Comparison of ENCODE assay signal across 1 cellular context in the genomic region with DNA sequence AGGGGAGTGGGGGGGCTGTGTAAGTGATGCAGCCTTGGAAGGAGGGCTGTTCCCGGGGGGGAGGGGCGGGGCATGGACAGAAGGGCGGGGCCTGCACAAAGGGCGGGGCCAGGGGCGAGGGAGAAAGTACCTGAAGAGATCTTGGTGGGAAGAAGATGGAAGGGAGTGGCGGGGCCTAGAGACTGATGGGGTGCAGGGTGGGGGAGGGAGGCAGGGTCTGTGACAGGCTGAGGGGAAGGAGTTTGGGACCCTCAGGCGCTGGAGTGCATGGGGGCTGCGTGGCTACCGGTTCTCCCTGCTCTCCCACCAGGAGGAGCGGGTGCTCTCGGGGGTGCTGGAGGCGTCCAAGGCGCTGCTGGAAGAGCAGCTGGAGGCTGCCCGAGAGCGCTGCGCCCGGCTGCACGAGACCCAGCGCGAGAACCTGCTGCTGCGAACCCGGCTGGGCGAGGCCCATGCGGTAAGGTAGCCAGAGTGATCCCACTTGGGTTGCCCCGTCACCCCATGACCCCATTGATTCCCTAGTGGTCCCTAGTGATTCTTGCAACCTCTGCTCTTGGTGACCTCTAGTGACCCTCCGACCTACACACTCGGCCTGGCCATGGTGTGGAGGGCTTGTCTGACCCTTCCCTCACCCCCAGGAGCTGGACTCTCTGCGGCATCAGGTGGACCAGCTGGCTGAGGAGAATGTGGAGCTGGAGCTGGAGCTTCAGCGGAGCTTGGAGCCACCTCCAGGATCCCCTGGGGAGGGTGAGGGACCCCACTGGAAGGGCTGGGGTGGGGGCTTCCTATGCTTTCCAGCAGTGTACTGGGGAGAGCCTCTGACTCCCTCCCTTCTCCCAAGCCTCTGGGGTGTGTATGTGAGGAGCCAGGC.
TF ChIP-seq lines count a peak whose summit lies in the region.

No MANE protein-coding gene starts in this region.

TF ChIP-seq in K562, 482 proteins besides CTCF, POLR2A, EP300 and RAD21:
- TF ChIP-seq ZNF444 (CRISPR knock-in tag; IDR thresholded peaks at IDR 0.05) (no peak), VEZF1 (CRISPR knock-in tag; IDR thresholded peaks at IDR 0.05) (peak; percentile 60; the same call in 1 of the 2 replicates), ZNF740 (CRISPR knock-in tag; IDR thresholded peaks at IDR 0.05) (peak; percentile 74), ZNF740 (tag; IDR thresholded peaks at IDR 0.05) (no peak), TBL1XR1 (IDR thresholded peaks at IDR 0.05; ENCODE audit: low read length in 2 of 2) (no peak), BHLHE40 (IDR thresholded peaks at IDR 0.05; ENCODE audit: low read length) (0 out of 2 replicates have a peak, but pooled peaks have one; percentile 8)
- TF ChIP-seq, protein P1, sequence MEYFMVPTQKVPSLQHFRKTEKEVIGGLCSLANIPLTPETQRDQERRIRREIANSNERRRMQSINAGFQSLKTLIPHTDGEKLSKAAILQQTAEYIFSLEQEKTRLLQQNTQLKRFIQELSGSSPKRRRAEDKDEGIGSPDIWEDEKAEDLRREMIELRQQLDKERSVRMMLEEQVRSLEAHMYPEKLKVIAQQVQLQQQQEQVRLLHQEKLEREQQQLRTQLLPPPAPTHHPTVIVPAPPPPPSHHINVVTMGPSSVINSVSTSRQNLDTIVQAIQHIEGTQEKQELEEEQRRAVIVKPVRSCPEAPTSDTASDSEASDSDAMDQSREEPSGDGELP (CRISPR knock-in tag; IDR thresholded peaks at IDR 0.05; ENCODE audit: borderline replicate concordance): 0 out of 2 replicates have a peak, but pooled peaks have one; percentile 1
- TF ChIP-seq, protein P2, sequence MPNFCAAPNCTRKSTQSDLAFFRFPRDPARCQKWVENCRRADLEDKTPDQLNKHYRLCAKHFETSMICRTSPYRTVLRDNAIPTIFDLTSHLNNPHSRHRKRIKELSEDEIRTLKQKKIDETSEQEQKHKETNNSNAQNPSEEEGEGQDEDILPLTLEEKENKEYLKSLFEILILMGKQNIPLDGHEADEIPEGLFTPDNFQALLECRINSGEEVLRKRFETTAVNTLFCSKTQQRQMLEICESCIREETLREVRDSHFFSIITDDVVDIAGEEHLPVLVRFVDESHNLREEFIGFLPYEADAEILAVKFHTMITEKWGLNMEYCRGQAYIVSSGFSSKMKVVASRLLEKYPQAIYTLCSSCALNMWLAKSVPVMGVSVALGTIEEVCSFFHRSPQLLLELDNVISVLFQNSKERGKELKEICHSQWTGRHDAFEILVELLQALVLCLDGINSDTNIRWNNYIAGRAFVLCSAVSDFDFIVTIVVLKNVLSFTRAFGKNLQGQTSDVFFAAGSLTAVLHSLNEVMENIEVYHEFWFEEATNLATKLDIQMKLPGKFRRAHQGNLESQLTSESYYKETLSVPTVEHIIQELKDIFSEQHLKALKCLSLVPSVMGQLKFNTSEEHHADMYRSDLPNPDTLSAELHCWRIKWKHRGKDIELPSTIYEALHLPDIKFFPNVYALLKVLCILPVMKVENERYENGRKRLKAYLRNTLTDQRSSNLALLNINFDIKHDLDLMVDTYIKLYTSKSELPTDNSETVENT (CRISPR knock-in tag; IDR thresholded peaks at IDR 0.05): peak; percentile 26; the same call in 1 of the 2 replicates
TF ChIP-seq in K562: peak in this region for 5.
